In genomic region chr2:150484006-150484405, GRCh38 we compare ENCODE assay signal across 11 cellular contexts.
DNase-seq lines count a peak whose midpoint lies in the region; FAIRE-seq and TF ChIP-seq lines count a peak whose summit lies in the region.
"Had no signal": no experiment of that assay in that cellular context is flagged by ENCODE, and none has a peak within 500 bp of the region (broad histone marks: within the 10 kb centered on the region; RNA-seq: fewer than 3 reads in every experiment).

No MANE protein-coding gene starts in this region.

- no peak overlapping the region for H3K27ac ChIP-seq in rectal smooth muscle tissue (ENCODE audit: low read depth, low read length)

- no peak overlapping the region for H3K9ac ChIP-seq in rectal smooth muscle tissue (ENCODE audit: low read length)

- H3K4me3 ChIP-seq in fibroblast of pulmonary artery (replicated peaks; ENCODE audit: low read depth, low read length): peak overlapping the region; percentile 86
- H3K4me3 ChIP-seq in rectal smooth muscle tissue (ENCODE audit: low read length): peak overlapping the region; percentile 93

- H3K4me1 ChIP-seq in rectal smooth muscle tissue (ENCODE audit: control insufficient read depth, insufficient read depth, low read length): peaks cover 25% of the 10 kb centered on the region

- H3K36me3 ChIP-seq in rectal smooth muscle tissue (ENCODE audit: control insufficient read depth, insufficient read depth, low read length): no peaks in the 10 kb centered on the region

- FAIRE-seq in RCC 7860 (lab: Jason Lieb, UNC): no peak

- no peak for TF ChIP-seq CTCF in fibroblast of pulmonary artery (IDR thresholded peaks at IDR 0.05; ENCODE audit: low read length, missing control alignments)

- DNase-seq in EH (ENCODE audit: low read depth) (peak; percentile 50), RCC 7860 (ENCODE audit: low spot score) (peak; percentile 56), fibroblast of pulmonary artery (ENCODE audit: low read depth) (no peak), ecto neural progenitor cell (ENCODE audit: low spot score) (no peak), NCI-H187 (lab: John Stamatoyannopoulos, UW) (no peak), SHP77 treated with DMSO at 0.1 percent for 48 hours (lab: John Stamatoyannopoulos, UW) (no peak)
- DNase-seq in effector CD8-positive, alpha-beta T cell (lab: John Stamatoyannopoulos, UW): no peak
- DNase-seq: cortex of kidney, midbrain, OCI-M1 had no signal

- no peaks in the 10 kb centered on the region for H3K27me3 ChIP-seq in rectal smooth muscle tissue (ENCODE audit: control insufficient read depth, insufficient read depth, low read length)

Comparison
In these comparisons a context has a peak if more than half of its experiments do, and no peak if none do; other contexts are left out.
1. DNase-seq: peak in EH (single experiment) and RCC 7860 (single experiment); none in fibroblast of pulmonary artery (single experiment), effector CD8-positive, alpha-beta T cell (single experiment), ecto neural progenitor cell (single experiment), NCI-H187 (0 of 2) and SHP77 treated with DMSO at 0.1 percent for 48 hours (single experiment).